Comparison of ENCODE assay signal across 12 cellular contexts in the genomic region with DNA sequence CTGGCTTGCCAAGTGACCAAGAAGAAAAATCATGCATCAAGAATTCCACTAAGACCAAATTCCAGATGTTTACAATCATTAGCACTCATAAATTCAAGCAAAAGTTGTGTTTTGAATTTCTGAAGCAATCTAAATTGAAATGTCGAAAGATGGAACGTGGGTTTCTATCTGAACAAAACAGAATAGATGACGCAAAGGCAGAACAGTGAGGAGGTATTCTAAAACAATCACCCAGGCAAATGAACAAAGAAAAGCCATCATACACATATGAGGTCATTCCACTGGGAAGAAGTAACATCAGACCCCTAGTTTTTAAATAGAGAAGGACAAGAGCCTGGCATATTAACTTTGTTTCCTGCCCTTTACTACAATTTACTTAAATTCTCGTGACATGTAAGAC. TPM values are rescaled to one million over a fixed set of nuclear protein-coding genes. Genes with fewer than 3 reads are reported as not detected.
DNase-seq lines count a peak whose midpoint lies in the region; ATAC-seq, FAIRE-seq and TF ChIP-seq lines count a peak whose summit lies in the region.
"Had no signal": no experiment of that assay in that cellular context is flagged by ENCODE, and none has a peak within 500 bp of the region (broad histone marks: within the 10 kb centered on the region; RNA-seq: fewer than 3 reads in every experiment).

No MANE protein-coding gene starts in this region.

- H3K36me3 Mint-ChIP-seq in activated T-cell treated with anti-CD3 and anti-CD28 coated beads, Interleukin-2, amount 50 U/mL, for 24 hours (ENCODE audit: low read depth), result no peaks in the 10 kb centered on the region
- H3K36me3 Mint-ChIP-seq in activated T-cell treated with anti-CD3 and anti-CD28 coated beads, Interleukin-2, amount 50 U/mL, for 4 hours (ENCODE audit: insufficient read depth), result peaks cover 2% of the 10 kb centered on the region
- H3K36me3 Mint-ChIP-seq in astrocyte (ENCODE audit: low read depth, unreplicated experiment), result no peaks in the 10 kb centered on the region

- peak overlapping the region; percentile 76 for H3K27ac ChIP-seq in astrocyte (ENCODE audit: low read depth, low read length)
- H3K27ac ChIP-seq in foreskin keratinocyte, result peak overlapping the region; percentile 95
- H3K27ac ChIP-seq in upper lobe of right lung, result peak overlapping the region; percentile 24
- H3K27ac ChIP-seq: parathyroid adenoma had no signal

- H3K4me1 ChIP-seq in astrocyte (ENCODE audit: insufficient read depth, low read length), result peaks cover 10% of the 10 kb centered on the region
- peaks cover 25% of the 10 kb centered on the region for H3K4me1 ChIP-seq in foreskin keratinocyte
- peaks cover 9% of the 10 kb centered on the region for H3K4me1 ChIP-seq in upper lobe of right lung
- H3K4me1 ChIP-seq: parathyroid adenoma had no signal

- ATAC-seq in activated T-cell treated with anti-CD3 and anti-CD28 coated beads, Interleukin-2, amount 50 U/mL, for 4 hours, result no peak
- no peak for ATAC-seq in foreskin keratinocyte
- ATAC-seq in upper lobe of right lung, result no peak
- no peak for ATAC-seq in HG02981 (IDR thresholded peaks at IDR 0.05; ENCODE audit: unreplicated experiment)

- POLR2A ChIA-PET in GM10248 (lab: Yijun Ruan, JAX), result no interaction called here

- H3K4me3 ChIP-seq in astrocyte (ENCODE audit: insufficient read depth, low read depth, low read length) (no peak overlapping the region), upper lobe of right lung (no peak overlapping the region)

- intact Hi-C loops in upper lobe of right lung (cut with DNase I), result no loop called here

- no peaks in the 10 kb centered on the region for H3K79me2 ChIP-seq in astrocyte (ENCODE audit: insufficient read depth, low read length)

- H3K27me3 Mint-ChIP-seq in activated T-cell treated with anti-CD3 and anti-CD28 coated beads, Interleukin-2, amount 50 U/mL, for 24 hours, result no peaks in the 10 kb centered on the region
- no peaks in the 10 kb centered on the region for H3K27me3 Mint-ChIP-seq in activated T-cell treated with anti-CD3 and anti-CD28 coated beads, Interleukin-2, amount 50 U/mL, for 4 hours (ENCODE audit: low read depth)
- peaks cover 2% of the 10 kb centered on the region for H3K27me3 Mint-ChIP-seq in astrocyte (ENCODE audit: low read depth, unreplicated experiment)

- peak overlapping the region; percentile 80 for H3K4me2 ChIP-seq in astrocyte (ENCODE audit: low read length)

- H2AFZ ChIP-seq in astrocyte (ENCODE audit: low read depth, low read length), result no peak overlapping the region
- H2AFZ ChIP-seq: parathyroid adenoma had no signal

- H3K27me3 ChIP-seq in astrocyte (ENCODE audit: insufficient read depth, low read length) (no peaks in the 10 kb centered on the region), foreskin keratinocyte (no peaks in the 10 kb centered on the region), upper lobe of right lung (no peaks in the 10 kb centered on the region)

- no peak for DNase-seq in activated T-cell treated with anti-CD3 and anti-CD28 coated beads, Interleukin-2, amount 50 U/mL, for 24 hours
- DNase-seq in activated T-cell treated with anti-CD3 and anti-CD28 coated beads, Interleukin-2, amount 50 U/mL, for 4 hours, result no peak
- no peak for DNase-seq in astrocyte (ENCODE audit: low read depth)
- no peak for DNase-seq in foreskin keratinocyte
- DNase-seq in upper lobe of right lung, result no peak
- no peak for DNase-seq in activated CD4-positive, CD25-positive, alpha-beta regulatory T cell treated with anti-CD3 and anti-CD28 coated beads, Interleukin-2, amount 50 U/mL, for 72 hours
- no peak for DNase-seq in GM10248 (ENCODE audit: extremely low spot score)
- DNase-seq: activated CD8-positive, alpha-beta memory T cell treated with anti-CD3 and anti-CD28 coated beads, Interleukin-2, amount 50 U/mL, for 4 hours; MM.1S had no signal

- H3K9me3 ChIP-seq in astrocyte (ENCODE audit: insufficient read depth, low read depth, low read length), result no peaks in the 10 kb centered on the region
- H3K9me3 ChIP-seq in upper lobe of right lung, result no peaks in the 10 kb centered on the region

- no peak for TF ChIP-seq CTCF in astrocyte (IDR thresholded peaks at IDR 0.05; ENCODE audit: insufficient read depth, low read depth, low read length)
- TF ChIP-seq CTCF in foreskin keratinocyte (conservative IDR thresholded peaks at IDR 0.05), result no peak
- no peak for TF ChIP-seq CTCF in upper lobe of right lung (IDR thresholded peaks at IDR 0.05)
- no peak for TF ChIP-seq CTCF in GM10248 (IDR thresholded peaks at IDR 0.05; ENCODE audit: control extremely low read depth, extremely low read depth, low read depth, missing control alignments)

- CTCF ChIA-PET in GM10248 (lab: Yijun Ruan, JAX), result interaction anchor here (0.6 to 5.8 kb wide), 5 partner anchors 9 to 657 kb away, joined by 3 to 33 read pairs (median 3); no protein-coding TSS in a partner anchor

- H3K36me3 ChIP-seq in astrocyte (ENCODE audit: insufficient read depth, low read length) (no peaks in the 10 kb centered on the region), upper lobe of right lung (no peaks in the 10 kb centered on the region)

- no peaks in the 10 kb centered on the region for H3K9me3 Mint-ChIP-seq in activated T-cell treated with anti-CD3 and anti-CD28 coated beads, Interleukin-2, amount 50 U/mL, for 24 hours
- H3K9me3 Mint-ChIP-seq in activated T-cell treated with anti-CD3 and anti-CD28 coated beads, Interleukin-2, amount 50 U/mL, for 4 hours, result no peaks in the 10 kb centered on the region
- no peaks in the 10 kb centered on the region for H3K9me3 Mint-ChIP-seq in astrocyte (ENCODE audit: unreplicated experiment)

- H3K4me3 Mint-ChIP-seq in activated T-cell treated with anti-CD3 and anti-CD28 coated beads, Interleukin-2, amount 50 U/mL, for 24 hours, result no peak overlapping the region
- H3K4me3 Mint-ChIP-seq in activated T-cell treated with anti-CD3 and anti-CD28 coated beads, Interleukin-2, amount 50 U/mL, for 4 hours, result no peak overlapping the region
- H3K4me3 Mint-ChIP-seq in astrocyte (ENCODE audit: unreplicated experiment), result no peak overlapping the region

- peaks cover 39% of the 10 kb centered on the region for H3K4me1 Mint-ChIP-seq in activated T-cell treated with anti-CD3 and anti-CD28 coated beads, Interleukin-2, amount 50 U/mL, for 24 hours (ENCODE audit: low read depth)
- peaks cover 35% of the 10 kb centered on the region for H3K4me1 Mint-ChIP-seq in activated T-cell treated with anti-CD3 and anti-CD28 coated beads, Interleukin-2, amount 50 U/mL, for 4 hours (ENCODE audit: low read depth)
- H3K4me1 Mint-ChIP-seq in astrocyte (ENCODE audit: low read depth, unreplicated experiment), result peaks cover 9% of the 10 kb centered on the region

- no peaks in the 10 kb centered on the region for H4K20me1 ChIP-seq in astrocyte (ENCODE audit: insufficient read depth, low read length)

- H3K9ac ChIP-seq in astrocyte (ENCODE audit: low read length), result no peak overlapping the region
- H3K9ac ChIP-seq: parathyroid adenoma had no signal

- peak overlapping the region; percentile 86 for H3K27ac Mint-ChIP-seq in activated T-cell treated with anti-CD3 and anti-CD28 coated beads, Interleukin-2, amount 50 U/mL, for 24 hours
- H3K27ac Mint-ChIP-seq in astrocyte (ENCODE audit: unreplicated experiment), result peak overlapping the region; percentile 83

- FAIRE-seq in astrocyte (lab: Jason Lieb, UNC), result no peak
- FAIRE-seq: colon had no signal

RNA-seq across cellular contexts. Expression of gene MCF2L2, which starts 58.0 kb away (rescaled TPM):
- 1 to 10 TPM in 2 of 3 donors, under 1 TPM in 1; 0.58 to 1.4 (median 1.3) TPM for total RNA-seq in activated T-cell treated with anti-CD3 and anti-CD28 coated beads, Interleukin-2, amount 50 U/mL, for 4 hours
- total RNA-seq in astrocyte, result 0.89 and 1.2 TPM in 2 replicates
- 0.14 and 0.25 TPM in 2 replicates for total RNA-seq in foreskin keratinocyte
- 0.08 and 0.19 TPM in 2 replicates for polyA plus RNA-seq in foreskin keratinocyte
- total RNA-seq in upper lobe of right lung, result 1.2 TPM

Comparison
In these comparisons a context has a peak if more than half of its experiments do, and no peak if none do; other contexts are left out.
1. H3K27ac ChIP-seq: peak in every context shown above with its lines; median percentile 95 in foreskin keratinocyte; 76 in astrocyte; 24 in upper lobe of right lung.